ENCODE assay signal across 12 cellular contexts in genomic region chr14:99522934-99523660, GRCh38. TPM values are rescaled to one million over a fixed set of nuclear protein-coding genes. Genes with fewer than 3 reads are reported as not detected.
DNase-seq lines count a peak whose midpoint lies in the region; ATAC-seq and TF ChIP-seq lines count a peak whose summit lies in the region.
"Had no signal": no experiment of that assay in that cellular context is flagged by ENCODE, and none has a peak within 500 bp of the region (broad histone marks: within the 10 kb centered on the region; RNA-seq: fewer than 3 reads in every experiment).

No MANE protein-coding gene starts in this region.

- H3K4me3 ChIP-seq in ACC112 (ENCODE audit: low read depth, low read length) (no peak overlapping the region), MG63 (no peak overlapping the region), esophagus squamous epithelium (no peak overlapping the region), mucosa of descending colon (no peak overlapping the region)

- H3K4me1 ChIP-seq in ACC112 (ENCODE audit: control insufficient read depth, insufficient read depth, low read length, unreplicated experiment), result peaks cover 29% of the 10 kb centered on the region
- H3K4me1 ChIP-seq in esophagus squamous epithelium, result peaks cover 18 to 49% (median 21%) of the 10 kb centered on the region in 3 donors
- peaks cover 34% of the 10 kb centered on the region for H3K4me1 ChIP-seq in mucosa of descending colon (ENCODE audit: low read depth)

- peak overlapping the region; percentile 50 for H2AFZ ChIP-seq in ACC112 (ENCODE audit: low read length, unreplicated experiment)

- DNase-seq in MG63, result peak; percentile 17
- no peak for DNase-seq in esophagus squamous epithelium (lab: John Stamatoyannopoulos, UW)
- DNase-seq in mucosa of descending colon, result peak; percentile 35 to 64 (median 56)
- no peak for DNase-seq in kidney glomerular epithelial cell (lab: John Stamatoyannopoulos, UW)
- no peak for DNase-seq in RPMI8226
- DNase-seq: activated CD4-positive, alpha-beta T cell treated with anti-CD3 and anti-CD28 coated beads, Interleukin-2, amount 10 ng/mL, durations not matched to agents 24 days and 14 days; activated naive CD4-positive, alpha-beta T cell treated with anti-CD3 and anti-CD28 coated beads for 36 hours; effector memory CD4-positive, alpha-beta T cell; NCI-H146 had no signal

- H3K36me3 ChIP-seq in ACC112 (ENCODE audit: insufficient read depth, low read length), result no peaks in the 10 kb centered on the region
- no peaks in the 10 kb centered on the region for H3K36me3 ChIP-seq in MG63
- H3K36me3 ChIP-seq in esophagus squamous epithelium, result peaks cover 0 to 28% (median 0%) of the 10 kb centered on the region in 3 donors
- no peaks in the 10 kb centered on the region for H3K36me3 ChIP-seq in mucosa of descending colon (ENCODE audit: low read depth)

- H3K9me3 ChIP-seq in MG63, result no peaks in the 10 kb centered on the region
- H3K9me3 ChIP-seq in esophagus squamous epithelium, result no peaks in the 10 kb centered on the region
- no peaks in the 10 kb centered on the region for H3K9me3 ChIP-seq in mucosa of descending colon

- no peaks in the 10 kb centered on the region for H3K79me2 ChIP-seq in ACC112 (ENCODE audit: control insufficient read depth, insufficient read depth, low read length, unreplicated experiment)

- 85% methylated on average over 4 of the region's 14 CpGs; no CpG with 5 or more reads in 1 of the 2 donors for WGBS in esophagus squamous epithelium, 2 donors

- intact Hi-C loops in esophagus squamous epithelium (cut with DNase I) (no loop called here), mucosa of descending colon (cut with DNase I, micrococcal nuclease) (no loop called here)

- ATAC-seq in mucosa of descending colon, result peak; percentile 15
- ATAC-seq in HG02840 (IDR thresholded peaks at IDR 0.05; ENCODE audit: low FRiP score, unreplicated experiment), result no peak
- no peak for ATAC-seq in GM21360 (IDR thresholded peaks at IDR 0.05; ENCODE audit: unreplicated experiment)

- no peaks in the 10 kb centered on the region for H3K27me3 ChIP-seq in ACC112 (ENCODE audit: insufficient read depth, low read length)
- no peaks in the 10 kb centered on the region for H3K27me3 ChIP-seq in MG63
- no peaks in the 10 kb centered on the region for H3K27me3 ChIP-seq in esophagus squamous epithelium

- H3K27ac ChIP-seq in ACC112 (ENCODE audit: low read depth, low read length) (no peak overlapping the region), esophagus squamous epithelium (peak overlapping the region; percentile 26 to 78 (median 68))

- TF ChIP-seq CTCF in esophagus squamous epithelium (IDR thresholded peaks at IDR 0.05), result no peak
- TF ChIP-seq CTCF in mucosa of descending colon (IDR thresholded peaks at IDR 0.05), result no peak

- TF ChIP-seq POLR2A in esophagus squamous epithelium (IDR thresholded peaks at IDR 0.05), result no peak

RNA-seq across cellular contexts. Expression of gene CCNK, which starts 41.9 kb away (rescaled TPM):
- total RNA-seq in MG63 (2014; rRNA removed; shearing (Covaris generic); ENCODE audit: low replicate concordance), result 2.9 and 7.9 TPM in 2 replicates
- total RNA-seq in esophagus squamous epithelium (10 to 100 TPM; 13.4 to 39.9 (median 29.5) TPM), mucosa of descending colon (10 to 100 TPM; 47.4 to 68.4 (median 64.5) TPM)

RNA-seq across cellular contexts. Expression of gene SETD3, which starts 42.4 kb away (rescaled TPM):
- 37.8 and 48.0 TPM in 2 replicates for total RNA-seq in MG63 (2014; rRNA removed; shearing (Covaris generic); ENCODE audit: low replicate concordance)
- total RNA-seq in esophagus squamous epithelium (10 to 100 TPM; 29.1 to 65.4 (median 36.3) TPM), mucosa of descending colon (100 to 1,000 TPM in 1 of 3 donors, 10 to 100 TPM in 2; 61.6 to 119 (median 61.6) TPM)

Comparison
In these comparisons a context has a peak if more than half of its experiments do, and no peak if none do; other contexts are left out.
1. DNase-seq: peak in MG63 (single experiment) and mucosa of descending colon (3 of 3); none in esophagus squamous epithelium (single experiment), kidney glomerular epithelial cell (single experiment) and RPMI8226 (single experiment).